Comparison of ENCODE assay signal across 24 cellular contexts in the genomic region with DNA sequence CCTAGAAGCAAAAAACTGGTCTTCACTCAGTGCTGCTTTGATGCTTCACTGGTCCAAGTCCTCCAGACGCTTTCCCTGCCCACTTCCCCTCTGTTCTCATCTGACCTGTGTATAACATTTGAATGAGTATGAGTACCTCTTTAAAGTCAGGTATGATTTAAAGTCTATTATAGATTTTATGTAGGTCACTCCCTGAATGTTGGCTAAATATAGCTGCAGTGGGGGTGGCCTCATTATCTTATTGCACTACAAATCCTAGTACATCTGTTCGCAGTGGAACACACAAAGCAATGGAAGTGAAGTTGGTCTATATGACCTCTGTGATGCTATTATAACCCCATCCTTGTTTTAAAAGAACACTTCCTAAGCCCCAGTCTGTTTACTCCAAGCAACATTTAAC. TPM values are rescaled to one million over a fixed set of nuclear protein-coding genes. Genes with fewer than 3 reads are reported as not detected.
"Had no signal": no experiment of that assay in that cellular context is flagged by ENCODE, and none has a peak within 500 bp of the region (broad histone marks: within the 10 kb centered on the region; RNA-seq: fewer than 3 reads in every experiment).

No MANE protein-coding gene starts in this region.

- H3K4me3 ChIP-seq: colonic mucosa, gastroesophageal sphincter, mucosa of descending colon, testis, tibial artery had no signal

- H2AFZ ChIP-seq: parathyroid adenoma had no signal

- H3K4me1 ChIP-seq: colonic mucosa, gastroesophageal sphincter, parathyroid adenoma, testis, tibial artery had no signal

- H3K9me3 ChIP-seq: colonic mucosa, gastroesophageal sphincter, mucosa of descending colon, testis, tibial artery had no signal

- ATAC-seq: esophagus mucosa; gastroesophageal sphincter; mucosa of descending colon; natural killer cell treated with Interleukin-12 subunit alpha and Interleukin-12 subunit beta and Interleukin-15 and Interleukin-18, amount 100 ng/mL, for 72 hours; sciatic nerve; stimulated activated memory B cell treated with anti-CD40 and anti-IgM and Interleukin-4, amounts not matched to agents 10 μg/mL and 1 μg/mL and 100 μg/mL, for 72 hours; stimulated activated naive CD8-positive, alpha-beta T cell treated with anti-CD3 and anti-CD28 coated beads, Interleukin-15, Interleukin-2, amounts not matched to agents 100 U/mL and 50 U/mL, for 24 hours had no signal

- H3K9ac ChIP-seq: parathyroid adenoma had no signal

- DNase-seq: colonic mucosa; effector CD8-positive, alpha-beta T cell; endodermal cell; foreskin fibroblast; hypothalamus; immature natural killer cell; islet precursor cell; kidney glomerular epithelial cell; mesenchymal stem cell; mucosa of descending colon; naive B cell; stimulated activated CD4-positive, alpha-beta T cell treated with anti-CD3 and anti-CD28 coated beads, Interleukin-2, amount 100 ng/mL, for 24 hours; stimulated activated CD4-positive, alpha-beta T cell treated with anti-CD3 and anti-CD28 coated beads, Interleukin-4, amount 100 ng/mL, for 4 hours; stimulated activated naive CD8-positive, alpha-beta T cell treated with anti-CD3 and anti-CD28 coated beads, Interleukin-15, Interleukin-2, amounts not matched to agents 100 U/mL and 50 U/mL, for 24 hours; substantia nigra; testis; tibial artery had no signal

- H3K27me3 ChIP-seq: colonic mucosa, gastroesophageal sphincter, testis, tibial artery had no signal

- H3K79me2 ChIP-seq: parathyroid adenoma had no signal

- H3K36me3 ChIP-seq: colonic mucosa had no signal

- H3K27ac ChIP-seq: colonic mucosa, epithelial cell of prostate, gastroesophageal sphincter, parathyroid adenoma, testis, tibial artery had no signal

RNA-seq across cellular contexts. Expression of gene ARHGEF33, which starts 33.2 kb away (rescaled TPM):
- total RNA-seq: esophagus mucosa had no signal
- polyA plus RNA-seq: immature natural killer cell had no signal
